ENCODE assay signal across 16 cellular contexts in genomic region chr16:89426736-89427525, GRCh38.
DNase-seq lines count a peak whose midpoint lies in the region; ATAC-seq and TF ChIP-seq lines count a peak whose summit lies in the region.
"Had no signal": no experiment of that assay in that cellular context is flagged by ENCODE, and none has a peak within 500 bp of the region (broad histone marks: within the 10 kb centered on the region; RNA-seq: fewer than 3 reads in every experiment).

No MANE protein-coding gene starts in this region.

- POLR2A ChIA-PET in A673 (lab: Charles Lee; ENCODE audit: low non-redundant PET) (no interaction called here), HEK293T (lab: Yijun Ruan, JAX) (no interaction called here)

- peak overlapping the region; percentile 53 for H3K4me3 Mint-ChIP-seq in activated T-helper 17 cell treated with anti-CD3 and anti-CD28 coated beads, Interleukin-2, amount 50 U/mL, for 72 hours
- H3K4me3 Mint-ChIP-seq in memory B cell: no peak overlapping the region
- H3K4me3 Mint-ChIP-seq: GM23338 had no signal

- CTCF ChIA-PET in A673 (lab: Charles Lee) (no interaction called here), HEK293T (lab: Yijun Ruan, JAX) (no interaction called here)

- no peaks in the 10 kb centered on the region for H3K9me3 ChIP-seq in A673 (ENCODE audit: low read depth, low read length, poor library complexity, severe bottlenecking)
- H3K9me3 ChIP-seq: right atrium auricular region, stomach had no signal

- no peak for TF ChIP-seq CTCF in A673 (conservative IDR thresholded peaks at IDR 0.05; ENCODE audit: low read depth, low read length)

- peaks cover 4% of the 10 kb centered on the region for H3K36me3 ChIP-seq in A673 (ENCODE audit: insufficient read depth, low read length, poor library complexity, severe bottlenecking)
- H3K36me3 ChIP-seq: stomach had no signal

- no peak for ATAC-seq in activated T-helper 17 cell treated with anti-CD3 and anti-CD28 coated beads, Interleukin-2, amount 50 U/mL, for 72 hours (replicated peaks)
- no peak for ATAC-seq in memory B cell (ENCODE audit: low read depth)
- no peak for ATAC-seq in HG02588 (IDR thresholded peaks at IDR 0.05; ENCODE audit: unreplicated experiment)

- DNase-seq in A673 (ENCODE audit: low spot score) (peak; percentile 34), EH (ENCODE audit: low read depth) (peak; percentile 75), memory B cell (ENCODE audit: low spot score in 2 of 2) (no peak), HEK293T (ENCODE audit: extremely low spot score) (no peak), mucosa of gallbladder (ENCODE audit: low spot score) (no peak), hippocampal formation (lab: John Stamatoyannopoulos, UW) (no peak)
- DNase-seq: activated CD4-positive, alpha-beta T cell treated with anti-CD3 and anti-CD28 coated beads, Interleukin-2, amount 50 U/mL, for 4 hours; NCI-H345; OCI-M1; stimulated activated CD4-positive, alpha-beta T cell treated with anti-CD3 and anti-CD28 coated beads, Interleukin-4, amount 100 ng/mL, for 4 hours; stomach; T1000 had no signal

- no peaks in the 10 kb centered on the region for H3K27me3 Mint-ChIP-seq in activated T-helper 17 cell treated with anti-CD3 and anti-CD28 coated beads, Interleukin-2, amount 50 U/mL, for 72 hours
- H3K27me3 Mint-ChIP-seq in memory B cell: no peaks in the 10 kb centered on the region

- H3K27ac Mint-ChIP-seq in activated T-helper 17 cell treated with anti-CD3 and anti-CD28 coated beads, Interleukin-2, amount 50 U/mL, for 72 hours: peak overlapping the region; percentile 30
- H3K27ac Mint-ChIP-seq in memory B cell: peak overlapping the region; percentile 39

- no peaks in the 10 kb centered on the region for H3K27me3 ChIP-seq in A673 (replicated peaks; ENCODE audit: insufficient read depth, low read depth, low read length, poor library complexity)
- H3K27me3 ChIP-seq: right atrium auricular region, stomach had no signal

- peaks cover 45% of the 10 kb centered on the region for H3K4me1 Mint-ChIP-seq in activated T-helper 17 cell treated with anti-CD3 and anti-CD28 coated beads, Interleukin-2, amount 50 U/mL, for 72 hours
- peaks cover 50% of the 10 kb centered on the region for H3K4me1 Mint-ChIP-seq in memory B cell

- no peak overlapping the region for H3K4me3 ChIP-seq in A673 (ENCODE audit: low read depth, low read length, poor library complexity, severe bottlenecking)
- H3K4me3 ChIP-seq: GM23338, right atrium auricular region, stomach had no signal

- no peaks in the 10 kb centered on the region for H3K4me1 ChIP-seq in A673 (ENCODE audit: insufficient read depth, low read length, poor library complexity, severe bottlenecking)

- H3K9me3 Mint-ChIP-seq in activated T-helper 17 cell treated with anti-CD3 and anti-CD28 coated beads, Interleukin-2, amount 50 U/mL, for 72 hours: no peaks in the 10 kb centered on the region
- H3K9me3 Mint-ChIP-seq in memory B cell: no peaks in the 10 kb centered on the region

- peaks cover 53% of the 10 kb centered on the region for H3K36me3 Mint-ChIP-seq in activated T-helper 17 cell treated with anti-CD3 and anti-CD28 coated beads, Interleukin-2, amount 50 U/mL, for 72 hours (ENCODE audit: low read depth)
- peaks cover 9% of the 10 kb centered on the region for H3K36me3 Mint-ChIP-seq in memory B cell

- BruUV-seq in A673 (replicated peaks; lab: Mats Ljungman, UMichigan): no TSS peak

- no peak overlapping the region for H3K27ac ChIP-seq in A673 (ENCODE audit: low read depth, low read length, poor library complexity, severe bottlenecking)
- H3K27ac ChIP-seq: right atrium auricular region had no signal

- intact Hi-C loops in A673 (cut with micrococcal nuclease; ENCODE audit: unreplicated experiment): no loop called here

TF ChIP-seq in HEK293T, 16 proteins besides CTCF, POLR2A, EP300 and RAD21:
- no peak for TF ChIP-seq TARDBP (IDR thresholded peaks at IDR 0.05)
- no peak for TF ChIP-seq L3MBTL2 (conservative IDR thresholded peaks at IDR 0.05)
- TF ChIP-seq NFRKB (IDR thresholded peaks at IDR 0.05): no peak
- TF ChIP-seq BHLHE40 (IDR thresholded peaks at IDR 0.05; ENCODE audit: borderline replicate concordance): no peak
- no peak for TF ChIP-seq FOXA1 (IDR thresholded peaks at IDR 0.05)
- no peak for TF ChIP-seq LEF1 (IDR thresholded peaks at IDR 0.05; ENCODE audit: borderline replicate concordance)
- TF ChIP-seq SUZ12 (IDR thresholded peaks at IDR 0.05): no peak

Comparison
In these comparisons a context has a peak if more than half of its experiments do, and no peak if none do; other contexts are left out.
1. DNase-seq: peak in A673 (single experiment) and EH (single experiment); none in memory B cell (0 of 2), HEK293T (single experiment), mucosa of gallbladder (single experiment) and hippocampal formation (0 of 2).